Comparison of ENCODE assay signal across 23 cellular contexts in genomic region chr1:200134116-200134515, GRCh38.
"Had no signal": no experiment of that assay in that cellular context is flagged by ENCODE, and none has a peak within 500 bp of the region (broad histone marks: within the 10 kb centered on the region; RNA-seq: fewer than 3 reads in every experiment).

No MANE protein-coding gene starts in this region.

- H3K9me3 ChIP-seq: adrenal gland, Peyer's patch had no signal

- FAIRE-seq: K562 had no signal

- H3K36me3 ChIP-seq: adrenal gland had no signal

- H3K4me3 Mint-ChIP-seq: activated CD8-positive, alpha-beta T cell treated with anti-CD3 and anti-CD28 coated beads, Interleukin-2, amount 10 ng/mL, durations not matched to agents 7 days and 5 days; activated naive CD8-positive, alpha-beta T cell treated with anti-CD3 and anti-CD28 coated beads, Interleukin-2, amount 10 ng/mL, durations not matched to agents 7 days and 5 days; T-helper 1 cell treated with Interleukin-12 subunit alpha and Interleukin-12 subunit beta and Interleukin-4 antibody, amounts not matched to agents 30 μg/mL and 1 μg/mL, for 36 hours had no signal

- H3K27me3 ChIP-seq: adrenal gland, Peyer's patch had no signal

- DNase-seq: activated CD4-positive, alpha-beta T cell treated with anti-CD3 and anti-CD28 coated beads for 4 hours; activated CD4-positive, alpha-beta T cell treated with anti-CD3 and anti-CD28 coated beads, Interleukin-2, amount 50 U/mL, for 4 hours; activated CD8-positive, alpha-beta memory T cell treated with anti-CD3 and anti-CD28 coated beads, Interleukin-2, amount 50 U/mL, for 48 hours; activated CD8-positive, alpha-beta T cell treated with anti-CD3 and anti-CD28 coated beads, Interleukin-2, amount 10 ng/mL, durations not matched to agents 7 days and 5 days; activated naive CD4-positive, alpha-beta T cell treated with anti-CD3 and anti-CD28 coated beads, Interleukin-2, amount 50 U/mL, for 16 hours; activated naive CD8-positive, alpha-beta T cell treated with anti-CD3 and anti-CD28 coated beads, Interleukin-2, amount 10 ng/mL, durations not matched to agents 7 days and 5 days; activated T-cell treated with anti-CD3 and anti-CD28 coated beads, Interleukin-2, amount 50 U/mL, for 1 hour; adrenal gland; anterior cingulate cortex; MM.1S; NCI-H1105; NCI-H1436; NCI-H1694 treated with DMSO at 0.1 percent for 48 hours; NCI-H2029 treated with DMSO at 0.1 percent for 48 hours; NCI-H345; NCI-H510A; NCI-H526 treated with DMSO at 0.1 percent for 48 hours; NK-92 treated with Interleukin-12 subunit alpha and Interleukin-12 subunit beta, amount 100 ng/mL, for 24 hours; OCI-M1; SHP77 treated with DMSO at 0.1 percent for 48 hours had no signal

- H3K36me3 Mint-ChIP-seq: activated naive CD8-positive, alpha-beta T cell treated with anti-CD3 and anti-CD28 coated beads, Interleukin-2, amount 10 ng/mL, durations not matched to agents 7 days and 5 days had no signal

- H3K27ac ChIP-seq: adrenal gland had no signal

- H3K27ac Mint-ChIP-seq: activated CD8-positive, alpha-beta T cell treated with anti-CD3 and anti-CD28 coated beads, Interleukin-2, amount 10 ng/mL, durations not matched to agents 7 days and 5 days; activated naive CD8-positive, alpha-beta T cell treated with anti-CD3 and anti-CD28 coated beads, Interleukin-2, amount 10 ng/mL, durations not matched to agents 7 days and 5 days; T-helper 1 cell treated with Interleukin-12 subunit alpha and Interleukin-12 subunit beta and Interleukin-4 antibody, amounts not matched to agents 30 μg/mL and 1 μg/mL, for 36 hours had no signal

- H3K4me3 ChIP-seq: adrenal gland, K562, Peyer's patch had no signal

- H3K9me3 Mint-ChIP-seq: activated naive CD8-positive, alpha-beta T cell treated with anti-CD3 and anti-CD28 coated beads, Interleukin-2, amount 10 ng/mL, durations not matched to agents 7 days and 5 days; T-helper 1 cell treated with Interleukin-12 subunit alpha and Interleukin-12 subunit beta and Interleukin-4 antibody, amounts not matched to agents 30 μg/mL and 1 μg/mL, for 36 hours had no signal
